7 cellular contexts compared by ENCODE assay signal in genomic region chr17:44115585-44116415, GRCh38. TPM values are rescaled to one million over a fixed set of nuclear protein-coding genes. Genes with fewer than 3 reads are reported as not detected.
A peak's percentile ranks its signal among the peaks of the same experiment; 100 is the strongest.
DNase-seq lines count a peak whose midpoint lies in the region; ATAC-seq and TF ChIP-seq lines count a peak whose summit lies in the region.

No MANE protein-coding gene starts in this region.

- H3K79me1 ChIP-seq in mesenchymal stem cell (replicated peaks; ENCODE audit: low read length, poor library complexity, severe bottlenecking) = peaks cover 18% of the 10 kb centered on the region

- no peak for TF ChIP-seq POLR2A in NB4 (IDR thresholded peaks at IDR 0.05; ENCODE audit: extremely low read depth, insufficient read length)

- no peak overlapping the region for H3K4me2 ChIP-seq in mesenchymal stem cell (ENCODE audit: low read length, poor library complexity, severe bottlenecking)

- no peak overlapping the region for H3K14ac ChIP-seq in mesenchymal stem cell (ENCODE audit: low read length in 2 of 2)

- in situ Hi-C loops in brain microvascular endothelial cell (cut with HindIII; ENCODE audit: low pct_ligation_motif_present, low sequenced_read_pairs) = no loop called here

- 56% methylated on average over 11 of the region's 11 CpGs for WGBS in mesenchymal stem cell

- H2BK15ac ChIP-seq in mesenchymal stem cell (ENCODE audit: low read depth, poor library complexity, severe bottlenecking) = no peak overlapping the region

- H4K91ac ChIP-seq in mesenchymal stem cell (ENCODE audit: low read length) = no peak overlapping the region

- H3K36me3 ChIP-seq in brain microvascular endothelial cell (replicated peaks) (no peaks in the 10 kb centered on the region), mesenchymal stem cell (ENCODE audit: control insufficient read depth in 1 of 2, insufficient read depth in 2 of 2, low read depth in 1 of 2, low read length in 2 of 2) (peaks cover 19 to 42% of the 10 kb centered on the region in 2 experiments)

- H3K4me1 ChIP-seq in mesenchymal stem cell (ENCODE audit: control insufficient read depth, insufficient read depth, low read depth, low read length) = peaks cover 12% of the 10 kb centered on the region

- no peak overlapping the region for H3K4ac ChIP-seq in mesenchymal stem cell (ENCODE audit: low read depth in 1 of 2, low read length in 2 of 2)

- no peak overlapping the region for H2AFZ ChIP-seq in mesenchymal stem cell (ENCODE audit: low read depth, low read length)

- peak overlapping the region; percentile 21 for H2AK5ac ChIP-seq in mesenchymal stem cell (ENCODE audit: low read length, severe bottlenecking)

- H3K27me3 ChIP-seq in brain microvascular endothelial cell (replicated peaks) (no peaks in the 10 kb centered on the region), mesenchymal stem cell (ENCODE audit: control insufficient read depth in 1 of 2, insufficient read depth in 1 of 2, low read length in 2 of 2) (no peaks in the 10 kb centered on the region)

- no peak overlapping the region for H3K4me3 ChIP-seq in NB4 (ENCODE audit: low read depth, low read length)
- no peak overlapping the region for H3K4me3 ChIP-seq in brain microvascular endothelial cell (ENCODE audit: low read depth, low read length)
- H3K4me3 ChIP-seq in mesenchymal stem cell (ENCODE audit: insufficient read depth in 1 of 2, low read depth in 1 of 2, low read length in 2 of 2) = no peak overlapping the region

- TF ChIP-seq CTCF in NB4 (IDR thresholded peaks at IDR 0.05; ENCODE audit: low read depth, low read length) (peak; percentile 85), brain microvascular endothelial cell (IDR thresholded peaks at IDR 0.05; ENCODE audit: low read depth, low read length, missing control alignments) (peak; percentile 95)

- H4K8ac ChIP-seq in mesenchymal stem cell (ENCODE audit: low read length) = no peak overlapping the region

- no peak overlapping the region for H3K9ac ChIP-seq in mesenchymal stem cell (ENCODE audit: low read length)

- no peaks in the 10 kb centered on the region for H3K9me3 ChIP-seq in mesenchymal stem cell (ENCODE audit: control insufficient read depth, low read length)

- no peak overlapping the region for H2BK12ac ChIP-seq in mesenchymal stem cell (ENCODE audit: low read length in 2 of 2)

- peak overlapping the region in 1 of 2 experiments; percentile 15 for H3K18ac ChIP-seq in mesenchymal stem cell (ENCODE audit: low read depth in 1 of 2, low read length in 2 of 2)

- H2BK5ac ChIP-seq in mesenchymal stem cell (ENCODE audit: low read depth, low read length, poor library complexity, severe bottlenecking) = no peak overlapping the region

- H2BK120ac ChIP-seq in mesenchymal stem cell (ENCODE audit: low read depth, low read length) = peak overlapping the region; percentile 24

- DNase-seq in GM03348 (ENCODE audit: low spot score) = peak; percentile 75
- peak; percentile 51 for DNase-seq in NB4 (ENCODE audit: low read depth)
- no peak for DNase-seq in brain microvascular endothelial cell
- DNase-seq in mesenchymal stem cell = peak; percentile 71
- DNase-seq in foreskin melanocyte = no peak

- H3K27ac ChIP-seq in brain microvascular endothelial cell (no peak overlapping the region), mesenchymal stem cell (ENCODE audit: low read length, poor library complexity, severe bottlenecking) (no peak overlapping the region)

- ATAC-seq in GM21423 (IDR thresholded peaks at IDR 0.05; ENCODE audit: unreplicated experiment) (no peak), HG03108 (IDR thresholded peaks at IDR 0.05; ENCODE audit: unreplicated experiment) (no peak)

- no peak overlapping the region for H3K23ac ChIP-seq in mesenchymal stem cell (ENCODE audit: low read length in 2 of 2)

RNA-seq across cellular contexts. Expression of gene HDAC5, which starts 7.6 kb away (rescaled TPM):
- polyA plus RNA-seq in mesenchymal stem cell (2013, experiment 1 of 2) = 36.0 TPM
- 34.6 TPM for polyA plus RNA-seq in mesenchymal stem cell (2013, experiment 2 of 2)

RNA-seq across cellular contexts. Expression of gene HROB, which starts 25.9 kb away (rescaled TPM):
- 1.6 TPM for polyA plus RNA-seq in mesenchymal stem cell (2013, experiment 1 of 2)
- 1.6 TPM for polyA plus RNA-seq in mesenchymal stem cell (2013, experiment 2 of 2)

RNA-seq across cellular contexts. Expression of gene G6PC3, which starts 45.3 kb away (rescaled TPM):
- 158 TPM for polyA plus RNA-seq in mesenchymal stem cell (2013, experiment 1 of 2)
- 165 TPM for polyA plus RNA-seq in mesenchymal stem cell (2013, experiment 2 of 2)

RNA-seq across cellular contexts. Expression of gene LSM12, which starts 49.3 kb away (rescaled TPM):
- 74.2 TPM for polyA plus RNA-seq in mesenchymal stem cell (2013, experiment 1 of 2)
- polyA plus RNA-seq in mesenchymal stem cell (2013, experiment 2 of 2) = 73.4 TPM

RNA-seq across cellular contexts. Expression of gene ASB16, which starts 54.7 kb away (rescaled TPM):
- 0.07 TPM for polyA plus RNA-seq in mesenchymal stem cell (2013, experiment 1 of 2)
- polyA plus RNA-seq in mesenchymal stem cell (2013, experiment 2 of 2) = 0.05 TPM

Comparison
In these comparisons a context has a peak if more than half of its experiments do, and no peak if none do; other contexts are left out.
1. DNase-seq: peak in GM03348 (single experiment), NB4 (single experiment) and mesenchymal stem cell (single experiment); none in brain microvascular endothelial cell (single experiment) and foreskin melanocyte (single experiment).